8 cellular contexts compared by ENCODE assay signal in genomic region chr11:86152006-86152862, GRCh38.
A peak's percentile ranks its signal among the peaks of the same experiment; 100 is the strongest.
DNase-seq lines count a peak whose midpoint lies in the region; ATAC-seq and TF ChIP-seq lines count a peak whose summit lies in the region.

No MANE protein-coding gene starts in this region.

- ATAC-seq in left ventricle myocardium superior = no peak
- ATAC-seq in activated CD8-positive, alpha-beta T cell treated with anti-CD3 and anti-CD28 coated beads, Interleukin-2, amount 10 ng/mL, durations not matched to agents 7 days and 5 days = peak; percentile 36

- H3K36me3 Mint-ChIP-seq in activated CD8-positive, alpha-beta T cell treated with anti-CD3 and anti-CD28 coated beads, Interleukin-2, amount 10 ng/mL, durations not matched to agents 7 days and 5 days (ENCODE audit: low read depth) = no peaks in the 10 kb centered on the region

- peaks cover 31% of the 10 kb centered on the region for H3K4me1 Mint-ChIP-seq in activated CD8-positive, alpha-beta T cell treated with anti-CD3 and anti-CD28 coated beads, Interleukin-2, amount 10 ng/mL, durations not matched to agents 7 days and 5 days (ENCODE audit: low read depth)

- H3K4me3 Mint-ChIP-seq in activated CD8-positive, alpha-beta T cell treated with anti-CD3 and anti-CD28 coated beads, Interleukin-2, amount 10 ng/mL, durations not matched to agents 7 days and 5 days = no peak overlapping the region

- CTCF ChIA-PET in activated CD8-positive, alpha-beta T cell treated with anti-CD3 and anti-CD28 coated beads, Interleukin-2, amount 10 ng/mL, durations not matched to agents 7 days and 5 days (lab: Charles Lee) = interaction anchor here (1.0 to 2.7 kb wide), 5 partner anchors 9 to 110 kb away, joined by 3 to 9 read pairs (median 4); no protein-coding TSS in a partner anchor

- H3K36me3 ChIP-seq in cardiac muscle cell (no peaks in the 10 kb centered on the region), vagina (no peaks in the 10 kb centered on the region), adrenal gland (replicated peaks in 1 of 2) (no peaks in the 10 kb centered on the region)

- POLR2A ChIA-PET in activated CD8-positive, alpha-beta T cell treated with anti-CD3 and anti-CD28 coated beads, Interleukin-2, amount 10 ng/mL, durations not matched to agents 7 days and 5 days (lab: Charles Lee) = no interaction called here

- H3K9me3 Mint-ChIP-seq in activated CD8-positive, alpha-beta T cell treated with anti-CD3 and anti-CD28 coated beads, Interleukin-2, amount 10 ng/mL, durations not matched to agents 7 days and 5 days (ENCODE audit: insufficient read depth) = no peaks in the 10 kb centered on the region

- H3K27ac ChIP-seq in cardiac muscle cell = peak overlapping the region; percentile 78
- H3K27ac ChIP-seq in vagina = peak overlapping the region; percentile 63
- H3K27ac ChIP-seq in adrenal gland = peak overlapping the region in 1 of 5 donors; percentile 15

- TF ChIP-seq POLR2A in vagina (IDR thresholded peaks at IDR 0.05) = no peak
- TF ChIP-seq POLR2A in adrenal gland (IDR thresholded peaks at IDR 0.05) = no peak

- intact Hi-C loops in left ventricle myocardium superior (cut with micrococcal nuclease) = no loop called here
- intact Hi-C loops in vagina (cut with DNase I) = no loop called here
- intact Hi-C loops in adrenal gland (cut with DNase I) = no loop called here

- WGBS in adrenal gland, 4 donors = 53 to 64% (median 61%) methylated on average over 2 of the region's 2 CpGs

- no peaks in the 10 kb centered on the region for H3K27me3 ChIP-seq in cardiac muscle cell
- no peaks in the 10 kb centered on the region for H3K27me3 ChIP-seq in vagina
- H3K27me3 ChIP-seq in adrenal gland = no peaks in the 10 kb centered on the region

- H3K4me1 ChIP-seq in cardiac muscle cell (ENCODE audit: low read depth) (peaks cover 19% of the 10 kb centered on the region), vagina (peaks cover 31% of the 10 kb centered on the region), adrenal gland (replicated peaks in 1 of 2) (peaks cover 0 to 25% of the 10 kb centered on the region in 2 donors)

- TF ChIP-seq CTCF in cardiac muscle cell (IDR thresholded peaks at IDR 0.05; ENCODE audit: low read depth, low read length) (no peak), vagina (IDR thresholded peaks at IDR 0.05) (no peak), adrenal gland (IDR thresholded peaks at IDR 0.05) (no peak)

- H3K4me3 ChIP-seq in cardiac muscle cell (no peak overlapping the region), vagina (no peak overlapping the region), adrenal gland (no peak overlapping the region)

- H3K27ac Mint-ChIP-seq in activated CD8-positive, alpha-beta T cell treated with anti-CD3 and anti-CD28 coated beads, Interleukin-2, amount 10 ng/mL, durations not matched to agents 7 days and 5 days = peak overlapping the region; percentile 65

- H3K9me3 ChIP-seq in cardiac muscle cell (ENCODE audit: low read depth) = no peaks in the 10 kb centered on the region
- no peaks in the 10 kb centered on the region for H3K9me3 ChIP-seq in vagina
- H3K9me3 ChIP-seq in adrenal gland (replicated peaks in 1 of 3) = no peaks in the 10 kb centered on the region

- H3K27me3 Mint-ChIP-seq in activated CD8-positive, alpha-beta T cell treated with anti-CD3 and anti-CD28 coated beads, Interleukin-2, amount 10 ng/mL, durations not matched to agents 7 days and 5 days (ENCODE audit: low read depth) = peaks cover 3% of the 10 kb centered on the region

- DNase-seq in cardiac muscle cell (ENCODE audit: low read depth in 1 of 2, low spot score in 1 of 2) = peak in 1 of 2 donors; percentile 29
- DNase-seq in left ventricle myocardium superior = no peak
- no peak for DNase-seq in activated CD8-positive, alpha-beta T cell treated with anti-CD3 and anti-CD28 coated beads, Interleukin-2, amount 10 ng/mL, durations not matched to agents 7 days and 5 days
- DNase-seq in kidney glomerular epithelial cell (lab: John Stamatoyannopoulos, UW) = peak; percentile 93
- no peak for DNase-seq in vagina (ENCODE audit: extremely low spot score in 2 of 2)
- no peak for DNase-seq in adrenal gland
- DNase-seq in SIG-M5 treated with dmso at 0.1 percent for 504 hours (lab: John Stamatoyannopoulos, UW; ENCODE audit: unreplicated experiment) = no peak
- DNase-seq in GM19240 (ENCODE audit: insufficient read length, low spot score) = no peak
